20 cellular contexts compared by ENCODE assay signal in the genomic region with DNA sequence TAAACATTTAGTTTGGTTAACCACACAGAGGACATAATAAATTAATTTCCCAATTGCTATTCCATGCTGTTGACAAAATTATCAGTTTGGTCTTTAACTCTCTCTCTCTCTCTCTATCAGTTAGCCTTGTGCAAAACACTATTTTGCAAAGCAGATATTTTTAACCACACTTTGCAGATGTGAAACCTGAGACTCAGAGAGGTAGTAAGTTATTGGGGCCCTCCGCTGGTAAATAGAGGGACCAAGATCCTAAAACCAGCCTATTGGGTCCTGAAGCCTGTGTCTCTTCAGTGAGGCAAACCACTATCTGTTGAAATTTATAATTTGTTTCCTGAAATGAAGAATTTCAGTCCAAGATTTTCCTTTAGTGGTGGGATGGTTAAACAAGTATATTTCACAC.
DNase-seq lines count a peak whose midpoint lies in the region; ATAC-seq and TF ChIP-seq lines count a peak whose summit lies in the region.
"Had no signal": no experiment of that assay in that cellular context is flagged by ENCODE, and none has a peak within 500 bp of the region (broad histone marks: within the 10 kb centered on the region; RNA-seq: fewer than 3 reads in every experiment).

No MANE protein-coding gene starts in this region.

- H2AFZ ChIP-seq in OCI-LY7 (ENCODE audit: low read length) = peak overlapping the region; percentile 57

- DNase-seq in OCI-LY7 (ENCODE audit: low spot score) = peak; percentile 86
- no peak for DNase-seq in HFFc6
- no peak for DNase-seq in foreskin melanocyte
- DNase-seq in activated T-cell treated with anti-CD3 and anti-CD28 coated beads, Interleukin-2, amount 50 U/mL, for 48 hours = no peak
- DNase-seq: activated CD4-positive, CD25-positive, alpha-beta regulatory T cell; activated CD8-positive, alpha-beta memory T cell treated with anti-CD3 and anti-CD28 coated beads, Interleukin-2, amount 10 ng/mL, durations not matched to agents 7 days and 5 days; activated effector memory CD4-positive, alpha-beta T cell treated with anti-CD3 and anti-CD28 coated beads, Interleukin-2, amount 50 U/mL, for 16 hours; colonic mucosa; NCI-H1930; NCI-H524 treated with DMSO at 0.1 percent for 48 hours; ovary; stimulated activated CD4-positive, alpha-beta T cell treated with anti-CD3 and anti-CD28 coated beads, Interleukin-4, amount 100 ng/mL, for 24 hours; T-cell; transverse colon had no signal

- ATAC-seq in GM18519 (IDR thresholded peaks at IDR 0.05; ENCODE audit: low FRiP score, unreplicated experiment) = peak; percentile 97
- peak; percentile 92 for ATAC-seq in GM21515 (IDR thresholded peaks at IDR 0.05; ENCODE audit: unreplicated experiment)
- peak; percentile 66 for ATAC-seq in HG03159 (IDR thresholded peaks at IDR 0.05; ENCODE audit: unreplicated experiment)
- ATAC-seq in GM18907 (IDR thresholded peaks at IDR 0.05; ENCODE audit: unreplicated experiment) = no peak
- ATAC-seq: activated CD8-positive, alpha-beta memory T cell treated with anti-CD3 and anti-CD28 coated beads, Interleukin-2, amount 10 ng/mL, durations not matched to agents 7 days and 5 days; T-cell had no signal

- H4K20me1 ChIP-seq in OCI-LY7 (ENCODE audit: insufficient read depth, low read length) = no peaks in the 10 kb centered on the region

- H3K27ac ChIP-seq in OCI-LY7 (ENCODE audit: low read depth, low read length, poor library complexity, severe bottlenecking) = peak overlapping the region; percentile 89
- H3K27ac ChIP-seq: colonic mucosa, epithelial cell of prostate, ovary, transverse colon had no signal

- CTCF ChIA-PET in OCI-LY7 (lab: Charles Lee; ENCODE audit: unreplicated experiment) = interaction anchor here (0.8 to 1.8 kb wide), 5 partner anchors 7 to 250 kb away, joined by 3 to 6 read pairs (median 3); no protein-coding TSS in a partner anchor

- peak overlapping the region; percentile 33 for H3K4me3 ChIP-seq in OCI-LY7 (ENCODE audit: low read depth, low read length, poor library complexity, severe bottlenecking)
- H3K4me3 ChIP-seq: colonic mucosa, GM23338, ovary, transverse colon had no signal

- BruUV-seq in OCI-LY7 (replicated peaks; lab: Mats Ljungman, UMichigan) = no TSS peak

- peaks cover under 1% of the 10 kb centered on the region; the same call in 1 of the 2 replicates for H3K4me1 Mint-ChIP-seq in HFFc6 (ENCODE audit: low read depth)
- H3K4me1 Mint-ChIP-seq: activated CD8-positive, alpha-beta memory T cell treated with anti-CD3 and anti-CD28 coated beads, Interleukin-2, amount 10 ng/mL, durations not matched to agents 7 days and 5 days had no signal

- no peak overlapping the region for H3K4me3 Mint-ChIP-seq in HFFc6
- H3K4me3 Mint-ChIP-seq: activated CD8-positive, alpha-beta memory T cell treated with anti-CD3 and anti-CD28 coated beads, Interleukin-2, amount 10 ng/mL, durations not matched to agents 7 days and 5 days; GM23338; T-cell had no signal

- no peaks in the 10 kb centered on the region for H3K36me3 ChIP-seq in OCI-LY7 (ENCODE audit: insufficient read depth, low read length)
- H3K36me3 ChIP-seq: colonic mucosa, ovary, transverse colon had no signal

- peaks cover 4% of the 10 kb centered on the region for H3K27me3 Mint-ChIP-seq in HFFc6 (ENCODE audit: insufficient read depth)

- no peaks in the 10 kb centered on the region for H3K79me2 ChIP-seq in OCI-LY7 (ENCODE audit: insufficient read depth, low read depth, low read length)

- peaks cover 76% of the 10 kb centered on the region for H3K4me1 ChIP-seq in OCI-LY7 (ENCODE audit: insufficient read depth, low read length, poor library complexity, severe bottlenecking)
- H3K4me1 ChIP-seq: colonic mucosa, transverse colon had no signal

- no peak overlapping the region for H3K27ac Mint-ChIP-seq in HFFc6
- H3K27ac Mint-ChIP-seq: activated CD8-positive, alpha-beta memory T cell treated with anti-CD3 and anti-CD28 coated beads, Interleukin-2, amount 10 ng/mL, durations not matched to agents 7 days and 5 days; GM23338; T-cell had no signal

- H3K9me3 Mint-ChIP-seq in HFFc6 = 0 out of 2 replicates have a peak, but pooled peaks cover 4% of the 10 kb centered on the region
- H3K9me3 Mint-ChIP-seq: T-cell had no signal

- intact Hi-C loops in OCI-LY7 (cut with micrococcal nuclease; ENCODE audit: unreplicated experiment) = loop anchor here (1.0 to 10.0 kb wide), 3 partner anchors 190 to 417 kb away; a partner anchor contains a TSS

- POLR2A ChIA-PET in OCI-LY7 (lab: Charles Lee) = interaction anchor here (0.7 to 3.8 kb wide), 13 partner anchors 7 to 320 kb away, joined by 3 to 30 read pairs (median 5); no protein-coding TSS in a partner anchor

- TF ChIP-seq CTCF in OCI-LY7 (conservative IDR thresholded peaks at IDR 0.05; ENCODE audit: low read length) (peak; percentile 67), HFFc6 (IDR thresholded peaks at IDR 0.05) (no peak)

- no peaks in the 10 kb centered on the region for H3K36me3 Mint-ChIP-seq in HFFc6 (ENCODE audit: low read depth)
- H3K36me3 Mint-ChIP-seq: activated CD8-positive, alpha-beta memory T cell treated with anti-CD3 and anti-CD28 coated beads, Interleukin-2, amount 10 ng/mL, durations not matched to agents 7 days and 5 days; T-cell had no signal

- peaks cover 4% of the 10 kb centered on the region; the same call in 1 of the 2 replicates for H3K9me3 ChIP-seq in OCI-LY7 (ENCODE audit: low read length)
- H3K9me3 ChIP-seq: colonic mucosa, ovary, transverse colon had no signal

- no peaks in the 10 kb centered on the region for H3K9me2 ChIP-seq in OCI-LY7 (ENCODE audit: insufficient read depth, low read length)

- peak overlapping the region; percentile 65 for H3K4me2 ChIP-seq in OCI-LY7 (ENCODE audit: low read length)
- H3K4me2 ChIP-seq: GM23338 had no signal
